Comparison of ENCODE assay signal across 17 cellular contexts in genomic region chr11:70424765-70425164, GRCh38. TPM values are rescaled to one million over a fixed set of nuclear protein-coding genes. Genes with fewer than 3 reads are reported as not detected.
A peak's percentile ranks its signal among the peaks of the same experiment; 100 is the strongest.
DNase-seq lines count a peak whose midpoint lies in the region; ATAC-seq, FAIRE-seq and TF ChIP-seq lines count a peak whose summit lies in the region.
"Had no signal": no experiment of that assay in that cellular context is flagged by ENCODE, and none has a peak within 500 bp of the region (broad histone marks: within the 10 kb centered on the region; RNA-seq: fewer than 3 reads in every experiment).

No MANE protein-coding gene starts in this region.

- H3K9ac ChIP-seq in GM12878 (ENCODE audit: control insufficient read depth, insufficient read depth, low read length) = no peak overlapping the region
- H3K9ac ChIP-seq: SK-N-SH had no signal

- H3K4me1 Mint-ChIP-seq in natural killer cell treated with Interleukin-12 subunit alpha and Interleukin-12 subunit beta and Interleukin-15 and Interleukin-18, amount 100 ng/mL, for 72 hours (ENCODE audit: low read depth in 2 of 2) = peaks cover 28 to 39% of the 10 kb centered on the region in 2 donors
- H3K4me1 Mint-ChIP-seq in stimulated activated naive CD8-positive, alpha-beta T cell treated with anti-CD3 and anti-CD28 coated beads, Interleukin-15, amount 100 ng/mL, for 72 hours = peaks cover 17% of the 10 kb centered on the region
- H3K4me1 Mint-ChIP-seq: activated naive CD4-positive, alpha-beta T cell treated with anti-CD3 and anti-CD28 coated beads, Interleukin-2, amount 50 U/mL, for 24 hours had no signal

- TF ChIP-seq EP300 in GM12878 (IDR thresholded peaks at IDR 0.05; ENCODE audit: borderline replicate concordance in 1 of 2, control insufficient read depth in 1 of 2, low read depth in 2 of 2, low read length in 2 of 2) = no peak

- no TSS peak for BruUV-seq in GM12878 (replicated peaks; lab: Mats Ljungman, UMichigan)

- H3K36me3 Mint-ChIP-seq in natural killer cell treated with Interleukin-12 subunit alpha and Interleukin-12 subunit beta and Interleukin-15 and Interleukin-18, amount 100 ng/mL, for 72 hours = no peaks in the 10 kb centered on the region

- H3K4me1 ChIP-seq in GM12878 (ENCODE audit: control insufficient read depth, insufficient read depth, low read length) = peaks cover 22% of the 10 kb centered on the region
- H3K4me1 ChIP-seq in esophagus squamous epithelium = no peaks in the 10 kb centered on the region

- H3K79me2 ChIP-seq in GM12878 (ENCODE audit: control insufficient read depth, insufficient read depth, low read length) = no peaks in the 10 kb centered on the region

- no peaks in the 10 kb centered on the region; the same call in 2 of the 3 replicates for H3K9me3 ChIP-seq in GM12878 (replicated peaks; ENCODE audit: control insufficient read depth, insufficient read depth, low read length)
- H3K9me3 ChIP-seq in esophagus squamous epithelium = no peaks in the 10 kb centered on the region
- H3K9me3 ChIP-seq: SK-N-SH, tibial nerve had no signal

- CTCF ChIA-PET in GM12878 (lab: Yijun Ruan, JAX) = no interaction called here

- no peak for TF ChIP-seq RAD21 in GM12878 (IDR thresholded peaks at IDR 0.05; ENCODE audit: insufficient read depth, low read depth, low read length)

- RAD21 ChIA-PET in GM12878 (lab: Charles Lee; ENCODE audit: unreplicated experiment) = no interaction called here

- intact Hi-C loops in GM12878 (cut with micrococcal nuclease; ENCODE audit: unreplicated experiment) = no loop called here
- intact Hi-C loops in esophagus squamous epithelium (cut with DNase I) = no loop called here

- DNase-seq in GM13976 (ENCODE audit: low spot score) (peak; percentile 52), H7 (peak; percentile 68), GM12878 (ENCODE audit: low read depth, low spot score) (peak; percentile 26), NCI-H146 treated with DMSO at 0.1 percent for 48 hours (lab: John Stamatoyannopoulos, UW; ENCODE audit: unreplicated experiment) (no peak), esophagus squamous epithelium (lab: John Stamatoyannopoulos, UW) (no peak)
- peak; percentile 69 for DNase-seq in natural killer cell treated with Interleukin-12 subunit alpha and Interleukin-12 subunit beta and Interleukin-15 and Interleukin-18, amount 100 ng/mL, for 72 hours (ENCODE audit: low spot score)
- DNase-seq in stimulated activated naive CD8-positive, alpha-beta T cell treated with anti-CD3 and anti-CD28 coated beads, Interleukin-15, amount 100 ng/mL, for 72 hours = no peak
- DNase-seq: Kasumi-1, naive B cell, NCI-H2171, NCI-H82, SK-N-SH had no signal

- TF ChIP-seq POLR2A in GM12878 (IDR thresholded peaks at IDR 0.05; ENCODE audit: low read depth, low read length) (no peak), esophagus squamous epithelium (IDR thresholded peaks at IDR 0.05) (no peak)

- peaks cover 54% of the 10 kb centered on the region for H3K36me3 ChIP-seq in H7 (replicated peaks; ENCODE audit: control insufficient read depth, insufficient read depth, low read length)
- no peaks in the 10 kb centered on the region; a peak in 1 of 4 replicates for H3K36me3 ChIP-seq in GM12878 (ENCODE audit: control insufficient read depth in 2 of 2, insufficient read depth in 2 of 2, low read length in 1 of 2)
- H3K36me3 ChIP-seq in esophagus squamous epithelium = peaks cover 41 to 100% (median 58%) of the 10 kb centered on the region in 3 donors

- H3K27ac ChIP-seq in GM12878 (ENCODE audit: control insufficient read depth, insufficient read depth) (no peak overlapping the region), esophagus squamous epithelium (no peak overlapping the region)
- H3K27ac ChIP-seq: tibial nerve had no signal

- peak; percentile 82 for ATAC-seq in GM12878
- peak; percentile 68 to 83 for ATAC-seq in natural killer cell treated with Interleukin-12 subunit alpha and Interleukin-12 subunit beta and Interleukin-15 and Interleukin-18, amount 100 ng/mL, for 72 hours
- no peak for ATAC-seq in stimulated activated naive CD8-positive, alpha-beta T cell treated with anti-CD3 and anti-CD28 coated beads, Interleukin-15, amount 100 ng/mL, for 72 hours

- no peaks in the 10 kb centered on the region for H4K20me1 ChIP-seq in GM12878 (ENCODE audit: control insufficient read depth, insufficient read depth)

- H3K27ac Mint-ChIP-seq in natural killer cell treated with Interleukin-12 subunit alpha and Interleukin-12 subunit beta and Interleukin-15 and Interleukin-18, amount 100 ng/mL, for 72 hours = peak overlapping the region; percentile 82 to 94
- no peak overlapping the region for H3K27ac Mint-ChIP-seq in stimulated activated naive CD8-positive, alpha-beta T cell treated with anti-CD3 and anti-CD28 coated beads, Interleukin-15, amount 100 ng/mL, for 72 hours
- H3K27ac Mint-ChIP-seq: activated naive CD4-positive, alpha-beta T cell treated with anti-CD3 and anti-CD28 coated beads, Interleukin-2, amount 50 U/mL, for 24 hours; naive B cell had no signal

- in situ Hi-C loops in GM13976 (cut with MboI; ENCODE audit: low sequenced_read_pairs, unreplicated experiment) = no loop called here
- in situ Hi-C loops in GM12878 (cut with MboI) = no loop called here

- peak; percentile 44 for FAIRE-seq in GM12878 (lab: Jason Lieb, UNC)
- FAIRE-seq: endometrium had no signal

- H3K9me3 Mint-ChIP-seq in natural killer cell treated with Interleukin-12 subunit alpha and Interleukin-12 subunit beta and Interleukin-15 and Interleukin-18, amount 100 ng/mL, for 72 hours = no peaks in the 10 kb centered on the region
- no peaks in the 10 kb centered on the region for H3K9me3 Mint-ChIP-seq in stimulated activated naive CD8-positive, alpha-beta T cell treated with anti-CD3 and anti-CD28 coated beads, Interleukin-15, amount 100 ng/mL, for 72 hours
- H3K9me3 Mint-ChIP-seq: activated naive CD4-positive, alpha-beta T cell treated with anti-CD3 and anti-CD28 coated beads, Interleukin-2, amount 50 U/mL, for 24 hours; HFFc6; naive B cell had no signal

- H3K4me2 ChIP-seq in GM12878 (ENCODE audit: control insufficient read depth, insufficient read depth) = peak overlapping the region; percentile 62
- H3K4me2 ChIP-seq: SK-N-SH had no signal

- no peak overlapping the region for H2AFZ ChIP-seq in GM12878 (ENCODE audit: control insufficient read depth, low read depth, low read length)

- H3K4me3 ChIP-seq in H7 (ENCODE audit: insufficient read depth, low read depth, low read length) (no peak overlapping the region), GM12878 (no peak overlapping the region), esophagus squamous epithelium (no peak overlapping the region)
- H3K4me3 ChIP-seq: lung, tibial nerve had no signal

- SMC1A ChIA-PET in GM12878 (lab: Charles Lee; ENCODE audit: uncharacterized antibody, unreplicated experiment) = no interaction called here

- WGBS in GM12878 (ENCODE audit: insufficient coverage, insufficient replicate concordance, low lambda C conversion rate, missing lambda C conversion rate) = 1% methylated on average over 11 of the region's 11 CpGs
- 63 to 77% methylated on average over 2 to 11 of the region's 11 CpGs for whole genome bisulfite sequencing in esophagus squamous epithelium, 2 donors

- H3K27me3 ChIP-seq in H7 (ENCODE audit: control insufficient read depth, insufficient read depth, low read length) (no peaks in the 10 kb centered on the region), GM12878 (replicated peaks in 1 of 2; ENCODE audit: control insufficient read depth in 2 of 2, insufficient read depth in 2 of 2, low read length in 1 of 2) (no peaks in the 10 kb centered on the region), esophagus squamous epithelium (no peaks in the 10 kb centered on the region)
- H3K27me3 ChIP-seq: tibial nerve had no signal

- H3K27me3 Mint-ChIP-seq in natural killer cell treated with Interleukin-12 subunit alpha and Interleukin-12 subunit beta and Interleukin-15 and Interleukin-18, amount 100 ng/mL, for 72 hours = peaks cover 49 to 59% of the 10 kb centered on the region in 2 donors
- H3K27me3 Mint-ChIP-seq in stimulated activated naive CD8-positive, alpha-beta T cell treated with anti-CD3 and anti-CD28 coated beads, Interleukin-15, amount 100 ng/mL, for 72 hours = peaks cover 66% of the 10 kb centered on the region
- H3K27me3 Mint-ChIP-seq: activated naive CD4-positive, alpha-beta T cell treated with anti-CD3 and anti-CD28 coated beads, Interleukin-2, amount 50 U/mL, for 24 hours had no signal

- TF ChIP-seq CTCF in GM13976 (IDR thresholded peaks at IDR 0.05; ENCODE audit: borderline replicate concordance, control extremely low read depth, extremely low read depth, insufficient read depth, missing control alignments) (no peak), GM12878 (IDR thresholded peaks at IDR 0.05 in 2 of 3, conservative IDR thresholded peaks at IDR 0.05 in 1 of 3; ENCODE audit: control insufficient read depth in 2 of 3, extremely low read depth in 1 of 3, insufficient read depth in 1 of 3, low read depth in 3 of 3, low read length in 3 of 3) (no peak), esophagus squamous epithelium (IDR thresholded peaks at IDR 0.05) (no peak)

- POLR2A ChIA-PET in GM12878 (lab: Charles Lee) = no interaction called here

- peak overlapping the region; percentile 39 for H3K4me3 Mint-ChIP-seq in natural killer cell treated with Interleukin-12 subunit alpha and Interleukin-12 subunit beta and Interleukin-15 and Interleukin-18, amount 100 ng/mL, for 72 hours
- no peak overlapping the region for H3K4me3 Mint-ChIP-seq in stimulated activated naive CD8-positive, alpha-beta T cell treated with anti-CD3 and anti-CD28 coated beads, Interleukin-15, amount 100 ng/mL, for 72 hours
- H3K4me3 Mint-ChIP-seq: naive B cell had no signal

RNA-seq across cellular contexts. Expression of gene CTTN, which starts 26.4 kb away (rescaled TPM):
- 155 and 188 TPM in 2 replicates for total RNA-seq in H7 (2014; rRNA removed; shearing (Covaris generic))
- total RNA-seq in GM12878 (2013; cell fraction: nucleolus; rRNA removed) = 360 and 399 TPM in 2 replicates
- total RNA-seq in GM12878 (2014; rRNA removed) = 10.8 and 11.0 TPM in 2 replicates
- 9.3 and 10.0 TPM in 2 replicates for total RNA-seq in GM12878 (2014; rRNA removed; fragmentation: Illumina TruSeq; extraction: Trizol)
- 12.5 and 14.3 TPM in 2 replicates for total RNA-seq in GM12878 (2021)
- polyA plus RNA-seq in GM12878 (2011; ENCODE audit: low read depth) = 11.8 TPM
- 37.8 and 37.9 TPM in 2 replicates for polyA plus RNA-seq in GM12878 (2011; rRNA removed)
- polyA plus RNA-seq in GM12878 (2011; cell fraction: cytosol; rRNA removed) = 28.5 and 29.7 TPM in 2 replicates
- polyA plus RNA-seq in GM12878 (2011; cell fraction: nucleus; rRNA removed) = 203 and 245 TPM in 2 replicates
- polyA plus RNA-seq in GM12878 (2012) = 20.7 and 24.8 TPM in 2 replicates
- 8.7 and 12.5 TPM in 2 replicates for polyA plus RNA-seq in GM12878 (2014; fragmentation: Illumina TruSeq; extraction: Trizol)
- polyA plus RNA-seq in GM12878 (2014; fragmentation: Nextera tagmentation; extraction: Ambion mirVana) = 1 to 10 TPM; 1.1 to 1.4 TPM
- 11.8 and 12.6 TPM in 2 replicates for polyA plus RNA-seq in GM12878 (2014; rRNA removed)
- polyA plus RNA-seq in GM12878 (2016; fragmentation: Nextera tagmentation; extraction: Ambion mirVana) = 10 to 100 TPM; 16.8 to 18.1 TPM
- 49.3 and 55.4 TPM in 2 replicates for polyA minus RNA-seq in GM12878 (2011; rRNA and poly(A)+ RNA removed)
- polyA minus RNA-seq in GM12878 (2011; cell fraction: cytosol; rRNA and poly(A)+ RNA removed) = 17.2 and 19.4 TPM in 2 replicates
- polyA minus RNA-seq in GM12878 (2011; cell fraction: nucleus; rRNA and poly(A)+ RNA removed) = 57.9 and 82.0 TPM in 2 replicates
- total RNA-seq in natural killer cell treated with Interleukin-12 subunit alpha and Interleukin-12 subunit beta and Interleukin-15 and Interleukin-18, amount 100 ng/mL, for 72 hours = 1 to 10 TPM; 1.8 to 2.6 TPM
- 100 to 1,000 TPM; 244 to 444 (median 320) TPM for total RNA-seq in esophagus squamous epithelium

Comparison
In these comparisons a context has a peak if more than half of its experiments do, and no peak if none do; other contexts are left out.
1. DNase-seq: peak in GM13976 (single experiment), H7 (single experiment), GM12878 (single experiment) and natural killer cell treated with Interleukin-12 subunit alpha and Interleukin-12 subunit beta and Interleukin-15 and Interleukin-18, amount 100 ng/mL, for 72 hours (single experiment); none in NCI-H146 treated with DMSO at 0.1 percent for 48 hours (single experiment), stimulated activated naive CD8-positive, alpha-beta T cell treated with anti-CD3 and anti-CD28 coated beads, Interleukin-15, amount 100 ng/mL, for 72 hours (0 of 2) and esophagus squamous epithelium (single experiment).
2. H3K27ac Mint-ChIP-seq: peak in natural killer cell treated with Interleukin-12 subunit alpha and Interleukin-12 subunit beta and Interleukin-15 and Interleukin-18, amount 100 ng/mL, for 72 hours (2 of 2); none in stimulated activated naive CD8-positive, alpha-beta T cell treated with anti-CD3 and anti-CD28 coated beads, Interleukin-15, amount 100 ng/mL, for 72 hours (0 of 2).